Comparison of ENCODE assay signal across 8 cellular contexts in genomic region chr19:33520844-33521479, GRCh38. TPM values are rescaled to one million over a fixed set of nuclear protein-coding genes. Genes with fewer than 3 reads are reported as not detected.
DNase-seq lines count a peak whose midpoint lies in the region; ATAC-seq lines count a peak whose summit lies in the region.

No MANE protein-coding gene starts in this region.

- ATAC-seq in activated CD8-positive, alpha-beta T cell treated with anti-CD3 and anti-CD28 coated beads, Interleukin-2, amount 10 ng/mL, durations not matched to agents 7 days and 5 days, result no peak
- ATAC-seq in HG02973 (IDR thresholded peaks at IDR 0.05; ENCODE audit: unreplicated experiment), result no peak

- H3K9ac ChIP-seq in stomach smooth muscle (ENCODE audit: low read length in 2 of 2), result peak overlapping the region; percentile 72 to 73

- no peaks in the 10 kb centered on the region for H3K9me3 ChIP-seq in stomach smooth muscle (ENCODE audit: control insufficient read depth in 2 of 2, low read length in 2 of 2)

- H3K9me3 Mint-ChIP-seq in T-helper 2 cell treated with Interferon-gamma antibody and Interleukin-4, amounts not matched to agents 5 μg/mL and 100 μg/mL, for 36 hours, result no peaks in the 10 kb centered on the region
- H3K9me3 Mint-ChIP-seq in activated CD8-positive, alpha-beta T cell treated with anti-CD3 and anti-CD28 coated beads, Interleukin-2, amount 10 ng/mL, durations not matched to agents 7 days and 5 days (ENCODE audit: insufficient read depth), result no peaks in the 10 kb centered on the region
- H3K9me3 Mint-ChIP-seq in immature natural killer cell, result no peaks in the 10 kb centered on the region

- H3K27me3 ChIP-seq in stomach smooth muscle (ENCODE audit: control insufficient read depth in 1 of 2, insufficient read depth in 2 of 2, low read length in 2 of 2), result no peaks in the 10 kb centered on the region

- H3K36me3 ChIP-seq in stomach smooth muscle (ENCODE audit: control insufficient read depth in 2 of 2, insufficient read depth in 2 of 2, low read length in 2 of 2), result no peaks in the 10 kb centered on the region

- POLR2A ChIA-PET in activated CD8-positive, alpha-beta T cell treated with anti-CD3 and anti-CD28 coated beads, Interleukin-2, amount 10 ng/mL, durations not matched to agents 7 days and 5 days (lab: Charles Lee), result interaction anchor here (0.7 to 2.8 kb wide), 3 partner anchors 10 to 147 kb away, joined by 3 to 11 read pairs (median 4); partner anchors contain the start of gene CEBPG

- peak overlapping the region; percentile 58 for H3K27ac Mint-ChIP-seq in T-helper 2 cell treated with Interferon-gamma antibody and Interleukin-4, amounts not matched to agents 5 μg/mL and 100 μg/mL, for 36 hours
- H3K27ac Mint-ChIP-seq in activated CD8-positive, alpha-beta T cell treated with anti-CD3 and anti-CD28 coated beads, Interleukin-2, amount 10 ng/mL, durations not matched to agents 7 days and 5 days, result peak overlapping the region; percentile 50
- H3K27ac Mint-ChIP-seq in immature natural killer cell, result peak overlapping the region in 5 of 6 donors; percentile 63 to 87 (median 86)

- H3K4me3 ChIP-seq in stomach smooth muscle (ENCODE audit: low read length in 2 of 2), result peak overlapping the region; percentile 88 to 90

- H3K4me1 Mint-ChIP-seq in T-helper 2 cell treated with Interferon-gamma antibody and Interleukin-4, amounts not matched to agents 5 μg/mL and 100 μg/mL, for 36 hours (ENCODE audit: low read depth), result peaks cover 14% of the 10 kb centered on the region
- H3K4me1 Mint-ChIP-seq in activated CD8-positive, alpha-beta T cell treated with anti-CD3 and anti-CD28 coated beads, Interleukin-2, amount 10 ng/mL, durations not matched to agents 7 days and 5 days (ENCODE audit: low read depth), result peaks cover 24% of the 10 kb centered on the region
- peaks cover 25 to 34% of the 10 kb centered on the region in 2 donors for H3K4me1 Mint-ChIP-seq in immature natural killer cell

- CTCF ChIA-PET in activated CD8-positive, alpha-beta T cell treated with anti-CD3 and anti-CD28 coated beads, Interleukin-2, amount 10 ng/mL, durations not matched to agents 7 days and 5 days (lab: Charles Lee), result interaction anchor here (1.9 to 2.4 kb wide), 2 partner anchors 11 to 89 kb away, joined by 5 to 7 read pairs; no protein-coding TSS in a partner anchor

- H3K27ac ChIP-seq in stomach smooth muscle (ENCODE audit: low read length), result no peak overlapping the region

- H3K4me3 Mint-ChIP-seq in T-helper 2 cell treated with Interferon-gamma antibody and Interleukin-4, amounts not matched to agents 5 μg/mL and 100 μg/mL, for 36 hours, result peak overlapping the region; percentile 78
- peak overlapping the region; percentile 83 for H3K4me3 Mint-ChIP-seq in activated CD8-positive, alpha-beta T cell treated with anti-CD3 and anti-CD28 coated beads, Interleukin-2, amount 10 ng/mL, durations not matched to agents 7 days and 5 days
- H3K4me3 Mint-ChIP-seq in immature natural killer cell, result peak overlapping the region; percentile 83 to 89 (median 87)

- no peaks in the 10 kb centered on the region for H3K36me3 Mint-ChIP-seq in T-helper 2 cell treated with Interferon-gamma antibody and Interleukin-4, amounts not matched to agents 5 μg/mL and 100 μg/mL, for 36 hours (ENCODE audit: low read depth)
- no peaks in the 10 kb centered on the region for H3K36me3 Mint-ChIP-seq in activated CD8-positive, alpha-beta T cell treated with anti-CD3 and anti-CD28 coated beads, Interleukin-2, amount 10 ng/mL, durations not matched to agents 7 days and 5 days (ENCODE audit: low read depth)
- no peaks in the 10 kb centered on the region for H3K36me3 Mint-ChIP-seq in immature natural killer cell

- peaks cover 20% of the 10 kb centered on the region for H3K4me1 ChIP-seq in stomach smooth muscle (ENCODE audit: control insufficient read depth, insufficient read depth, low read length)

- H3K27me3 Mint-ChIP-seq in T-helper 2 cell treated with Interferon-gamma antibody and Interleukin-4, amounts not matched to agents 5 μg/mL and 100 μg/mL, for 36 hours (ENCODE audit: low read depth), result no peaks in the 10 kb centered on the region
- peaks cover 2% of the 10 kb centered on the region for H3K27me3 Mint-ChIP-seq in activated CD8-positive, alpha-beta T cell treated with anti-CD3 and anti-CD28 coated beads, Interleukin-2, amount 10 ng/mL, durations not matched to agents 7 days and 5 days (ENCODE audit: low read depth)
- peaks cover 0 to 2% (median 0%) of the 10 kb centered on the region in 3 donors for H3K27me3 Mint-ChIP-seq in immature natural killer cell (ENCODE audit: low read depth in 3 of 3)

- no peak for DNase-seq in T-helper 2 cell treated with Interferon-gamma antibody and Interleukin-4, amounts not matched to agents 5 μg/mL and 100 μg/mL, for 36 hours (ENCODE audit: low spot score)
- no peak for DNase-seq in T-helper 2 cell
- no peak for DNase-seq in activated CD8-positive, alpha-beta T cell treated with anti-CD3 and anti-CD28 coated beads, Interleukin-2, amount 10 ng/mL, durations not matched to agents 7 days and 5 days
- DNase-seq in immature natural killer cell, result no peak
- DNase-seq in NCI-H345 (lab: John Stamatoyannopoulos, UW), result no peak
- no peak for DNase-seq in GDM1 (lab: John Stamatoyannopoulos, UW)

RNA-seq across cellular contexts. Expression of gene PEPD, which starts 0.6 kb away (rescaled TPM):
- total RNA-seq in activated CD8-positive, alpha-beta T cell treated with anti-CD3 and anti-CD28 coated beads, Interleukin-2, amount 10 ng/mL, durations not matched to agents 7 days and 5 days, result 10 to 100 TPM; 27.9 to 30.5 TPM
- 100 to 1,000 TPM; 135 to 181 (median 142) TPM for polyA plus RNA-seq in immature natural killer cell
